Comparison of ENCODE assay signal across 8 cellular contexts in genomic region chr17:17840751-17841591, GRCh38. TPM values are rescaled to one million over a fixed set of nuclear protein-coding genes. Genes with fewer than 3 reads are reported as not detected.
DNase-seq lines count a peak whose midpoint lies in the region; ATAC-seq and TF ChIP-seq lines count a peak whose summit lies in the region.

No MANE protein-coding gene starts in this region.

- H3K4me1 Mint-ChIP-seq in type B pancreatic cell (ENCODE audit: unreplicated experiment): peaks cover 33% of the 10 kb centered on the region

- no peak for TF ChIP-seq CTCF in OCI-LY3 (IDR thresholded peaks at IDR 0.05; ENCODE audit: low read depth, low read length)
- no peak for TF ChIP-seq CTCF in colonic mucosa (IDR thresholded peaks at IDR 0.05)
- no peak for TF ChIP-seq CTCF in type B pancreatic cell (conservative IDR thresholded peaks at IDR 0.05)

- no peaks in the 10 kb centered on the region for H3K36me3 Mint-ChIP-seq in type B pancreatic cell

- peak overlapping the region; percentile 75 for H3K4me2 ChIP-seq in OCI-LY3 (ENCODE audit: low read length)

- H3K27me3 ChIP-seq in OCI-LY3 (ENCODE audit: low read depth, low read length): no peaks in the 10 kb centered on the region
- H3K27me3 ChIP-seq in colonic mucosa: no peaks in the 10 kb centered on the region

- intact Hi-C loops in colonic mucosa (cut with DNase I): no loop called here

- peak overlapping the region; percentile 84 for H3K9ac ChIP-seq in OCI-LY3 (ENCODE audit: low read length)
- peak overlapping the region; percentile 58 to 74 for H3K9ac ChIP-seq in colonic mucosa (ENCODE audit: low read depth in 2 of 2, low read length in 2 of 2)

- H3K36me3 ChIP-seq in OCI-LY3 (replicated peaks; ENCODE audit: low read depth, low read length) (no peaks in the 10 kb centered on the region), colonic mucosa (no peaks in the 10 kb centered on the region)

- H3K4me3 ChIP-seq in OCI-LY3 (ENCODE audit: low read length) (peak overlapping the region; percentile 83), colonic mucosa (peak overlapping the region; percentile 44)

- H4K20me1 ChIP-seq in OCI-LY3 (ENCODE audit: insufficient read depth, low read length): no peaks in the 10 kb centered on the region

- peak overlapping the region; percentile 95 for H3K27ac Mint-ChIP-seq in type B pancreatic cell

- no peaks in the 10 kb centered on the region for H3K9me3 Mint-ChIP-seq in type B pancreatic cell

- DNase-seq in DMS79 treated with DMSO at 0.1 percent for 48 hours (lab: John Stamatoyannopoulos, UW) (peak; percentile 44), DMS79 (lab: John Stamatoyannopoulos, UW) (no peak), colonic mucosa (no peak), lung microvascular endothelial cell (ENCODE audit: low read depth in 2 of 2) (peak; percentile 37 to 48), type B pancreatic cell (ENCODE audit: extremely low spot score, unreplicated experiment) (no peak)

- ATAC-seq in HG03097 (IDR thresholded peaks at IDR 0.05; ENCODE audit: low FRiP score, unreplicated experiment): no peak
- ATAC-seq in HG03439 (IDR thresholded peaks at IDR 0.05; ENCODE audit: unreplicated experiment): no peak

- no peaks in the 10 kb centered on the region for H3K27me3 Mint-ChIP-seq in type B pancreatic cell

- peak overlapping the region; percentile 61 for H3K4me3 Mint-ChIP-seq in type B pancreatic cell

- peak overlapping the region; percentile 79; the same call in 1 of the 2 replicates for H3K27ac ChIP-seq in OCI-LY3 (ENCODE audit: low read length)
- H3K27ac ChIP-seq in colonic mucosa: peak overlapping the region; percentile 100

- no peaks in the 10 kb centered on the region for H3K9me3 ChIP-seq in OCI-LY3 (ENCODE audit: insufficient read depth, low read length)
- H3K9me3 ChIP-seq in colonic mucosa: no peaks in the 10 kb centered on the region

- no peak overlapping the region for H2AFZ ChIP-seq in OCI-LY3 (ENCODE audit: low read depth, low read length)

- peaks cover 30% of the 10 kb centered on the region for H3K4me1 ChIP-seq in OCI-LY3 (ENCODE audit: low read length)
- H3K4me1 ChIP-seq in colonic mucosa: peaks cover 24% of the 10 kb centered on the region

- H3K79me2 ChIP-seq in OCI-LY3 (ENCODE audit: low read length): peaks cover 1% of the 10 kb centered on the region; the same call in 1 of the 2 replicates

RNA-seq across cellular contexts. Expression of gene SREBF1, which starts 4.2 kb away (rescaled TPM):
- total RNA-seq in colonic mucosa: 100 to 1,000 TPM; 170 to 174 TPM
- total RNA-seq in lung microvascular endothelial cell: 28.4 and 41.4 TPM in 2 replicates
- 81.2 and 97.0 TPM in 2 replicates for total RNA-seq in type B pancreatic cell (ENCODE audit: low replicate concordance)

Comparison
In these comparisons a context has a peak if more than half of its experiments do, and no peak if none do; other contexts are left out.
1. DNase-seq: peak in DMS79 treated with DMSO at 0.1 percent for 48 hours (single experiment) and lung microvascular endothelial cell (2 of 2); none in DMS79 (single experiment), colonic mucosa (single experiment) and type B pancreatic cell (single experiment).